7 cellular contexts compared by ENCODE assay signal in genomic region chr1:203842559-203842876, GRCh38.
"Had no signal": no experiment of that assay in that cellular context is flagged by ENCODE, and none has a peak within 500 bp of the region (broad histone marks: within the 10 kb centered on the region; RNA-seq: fewer than 3 reads in every experiment).

No MANE protein-coding gene starts in this region.

- FAIRE-seq: H1, H54, HTR-8/SVneo had no signal

- H2AFZ ChIP-seq: GM23338 had no signal

- H3K4me3 ChIP-seq: GM23338 had no signal

- DNase-seq: H9, HCEC 1CT, KG1 had no signal

- ATAC-seq: GM23338 had no signal

- H3K4me2 ChIP-seq: GM23338 had no signal
